ENCODE assay signal across 21 cellular contexts in the genomic region with DNA sequence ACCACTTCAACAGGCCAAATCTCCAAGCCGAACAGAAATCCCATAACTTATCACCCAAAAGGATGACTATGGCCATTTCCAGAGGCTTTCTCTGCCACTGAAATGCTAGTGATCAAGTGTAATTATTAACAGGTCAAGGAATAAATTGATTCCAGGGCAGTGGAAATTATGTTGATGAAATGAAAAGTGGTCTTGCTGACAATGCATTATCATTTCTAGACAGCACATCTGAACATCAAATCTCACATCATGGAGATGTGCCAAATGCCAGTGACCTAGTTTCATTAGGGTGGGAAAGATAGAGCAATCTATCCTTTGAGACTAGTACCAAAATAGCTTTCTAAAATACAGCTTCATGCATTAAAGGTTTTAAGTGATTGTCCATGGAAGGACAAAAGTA.
"Had no signal": no experiment of that assay in that cellular context is flagged by ENCODE, and none has a peak within 500 bp of the region (broad histone marks: within the 10 kb centered on the region; RNA-seq: fewer than 3 reads in every experiment).

No MANE protein-coding gene starts in this region.

- DNase-seq: activated CD4-positive, alpha-beta T cell treated with anti-CD3 and anti-CD28 coated beads for 4 hours; activated CD4-positive, alpha-beta T cell treated with anti-CD3 and anti-CD28 coated beads, Interleukin-2, amount 50 U/mL, for 4 hours; activated gamma-delta T cell; activated naive CD4-positive, alpha-beta T cell treated with anti-CD3 and anti-CD28 coated beads, Interleukin-2, amount 10 ng/mL, durations not matched to agents 7 days and 5 days; activated naive CD8-positive, alpha-beta T cell treated with anti-CD3 and anti-CD28 coated beads, Interleukin-2, amount 10 ng/mL, durations not matched to agents 7 days and 5 days; endodermal cell; foreskin fibroblast; head of caudate nucleus; hypothalamus; immature natural killer cell; left lung; lower lobe of right lung; mucosa of descending colon; stimulated activated CD4-positive, alpha-beta T cell treated with anti-CD3 and anti-CD28 coated beads, Interleukin-2, amount 100 ng/mL, for 24 hours; stimulated activated naive B cell treated with anti-CD40 and anti-IgM and Interleukin-4, amounts not matched to agents 10 μg/mL and 1 μg/mL and 100 μg/mL, for 72 hours; stomach; T-helper 1 cell; thyroid gland; upper lobe of left lung had no signal

- H3K9me3 Mint-ChIP-seq: activated naive CD8-positive, alpha-beta T cell treated with anti-CD3 and anti-CD28 coated beads, Interleukin-2, amount 10 ng/mL, durations not matched to agents 7 days and 5 days; endodermal cell; immature natural killer cell; natural killer cell treated with Interleukin-12 subunit alpha and Interleukin-12 subunit beta and Interleukin-15 and Interleukin-18, amount 100 ng/mL, for 72 hours; stimulated activated naive B cell treated with anti-CD40 and anti-IgM and Interleukin-4, amounts not matched to agents 10 μg/mL and 1 μg/mL and 100 μg/mL, for 72 hours had no signal

- H3K4me3 Mint-ChIP-seq: activated naive CD4-positive, alpha-beta T cell treated with anti-CD3 and anti-CD28 coated beads, Interleukin-2, amount 10 ng/mL, durations not matched to agents 7 days and 5 days; activated naive CD8-positive, alpha-beta T cell treated with anti-CD3 and anti-CD28 coated beads, Interleukin-2, amount 10 ng/mL, durations not matched to agents 7 days and 5 days; endodermal cell; immature natural killer cell; natural killer cell treated with Interleukin-12 subunit alpha and Interleukin-12 subunit beta and Interleukin-15 and Interleukin-18, amount 100 ng/mL, for 72 hours; stimulated activated naive B cell treated with anti-CD40 and anti-IgM and Interleukin-4, amounts not matched to agents 10 μg/mL and 1 μg/mL and 100 μg/mL, for 72 hours had no signal

- ATAC-seq: esophagus mucosa; left lung; lower lobe of right lung; mucosa of descending colon; natural killer cell treated with Interleukin-12 subunit alpha and Interleukin-12 subunit beta and Interleukin-15 and Interleukin-18, amount 100 ng/mL, for 72 hours; stimulated activated naive B cell treated with anti-CD40 and anti-IgM and Interleukin-4, amounts not matched to agents 10 μg/mL and 1 μg/mL and 100 μg/mL, for 72 hours had no signal

- H3K27me3 Mint-ChIP-seq: activated naive CD4-positive, alpha-beta T cell treated with anti-CD3 and anti-CD28 coated beads, Interleukin-2, amount 10 ng/mL, durations not matched to agents 7 days and 5 days; activated naive CD8-positive, alpha-beta T cell treated with anti-CD3 and anti-CD28 coated beads, Interleukin-2, amount 10 ng/mL, durations not matched to agents 7 days and 5 days; natural killer cell treated with Interleukin-12 subunit alpha and Interleukin-12 subunit beta and Interleukin-15 and Interleukin-18, amount 100 ng/mL, for 72 hours; stimulated activated naive B cell treated with anti-CD40 and anti-IgM and Interleukin-4, amounts not matched to agents 10 μg/mL and 1 μg/mL and 100 μg/mL, for 72 hours had no signal

- H3K27ac Mint-ChIP-seq: activated naive CD4-positive, alpha-beta T cell treated with anti-CD3 and anti-CD28 coated beads, Interleukin-2, amount 10 ng/mL, durations not matched to agents 7 days and 5 days; activated naive CD8-positive, alpha-beta T cell treated with anti-CD3 and anti-CD28 coated beads, Interleukin-2, amount 10 ng/mL, durations not matched to agents 7 days and 5 days; endodermal cell had no signal
